ENCODE assay signal across 24 cellular contexts in the genomic region with DNA sequence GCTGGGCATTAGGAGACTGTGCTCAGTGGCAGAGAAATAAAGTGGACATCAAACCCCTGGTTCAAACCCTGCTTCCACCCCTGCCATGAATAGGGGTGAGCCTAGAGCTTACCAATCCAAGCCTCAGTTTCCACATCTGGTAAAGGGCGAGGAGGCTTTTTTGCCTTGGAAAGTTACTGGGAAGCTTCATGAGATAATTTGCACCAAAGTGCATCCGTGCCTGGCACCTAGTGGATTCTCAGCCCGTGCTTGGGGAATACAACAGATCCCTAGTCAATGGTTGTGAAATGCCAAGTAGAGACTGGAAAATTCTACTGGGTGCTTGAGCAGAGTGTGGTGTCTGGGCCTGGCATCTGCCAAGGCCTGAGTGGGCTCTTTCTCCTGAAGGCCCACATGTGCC.
"Had no signal": no experiment of that assay in that cellular context is flagged by ENCODE, and none has a peak within 500 bp of the region (broad histone marks: within the 10 kb centered on the region; RNA-seq: fewer than 3 reads in every experiment).

No MANE protein-coding gene starts in this region.

- H3K9me3 ChIP-seq: MG63, SJSA1 had no signal

- H3K36me3 ChIP-seq: MG63, SJSA1 had no signal

- ATAC-seq: HepG2 had no signal

- DNase-seq: IMR-90, Karpas-422, KG1, MG63, NCI-H1092, NCI-H1105 treated with DMSO at 0.1 percent for 48 hours, NCI-H1417 treated with DMSO at 0.1 percent for 48 hours, NCI-H146, NCI-H1694 treated with DMSO at 0.1 percent for 48 hours, NCI-H1930, NCI-H2081, NCI-H2107, NCI-H226, NCI-H446, NCI-H510A, NCI-H524 treated with DMSO at 0.1 percent for 48 hours, NCI-H69, NCI-H774, Right ventricle myocardium superior, RPMI8226, SIG-M5 had no signal

- H3K4me1 ChIP-seq: SJSA1 had no signal

- H3K27me3 ChIP-seq: MG63, SJSA1 had no signal

- H3K4me3 ChIP-seq: MG63, SJSA1, SK-N-MC had no signal

- H3K27ac ChIP-seq: SJSA1, SK-N-MC had no signal
